13 cellular contexts compared by ENCODE assay signal in genomic region chr11:73384531-73384870, GRCh38. TPM values are rescaled to one million over a fixed set of nuclear protein-coding genes. Genes with fewer than 3 reads are reported as not detected.
A peak's percentile ranks its signal among the peaks of the same experiment; 100 is the strongest.
DNase-seq lines count a peak whose midpoint lies in the region; ATAC-seq and TF ChIP-seq lines count a peak whose summit lies in the region.
"Had no signal": no experiment of that assay in that cellular context is flagged by ENCODE, and none has a peak within 500 bp of the region (broad histone marks: within the 10 kb centered on the region; RNA-seq: fewer than 3 reads in every experiment).

No MANE protein-coding gene starts in this region.

- H3K36me3 Mint-ChIP-seq in activated T-cell treated with anti-CD3 and anti-CD28 coated beads, Interleukin-2, amount 50 U/mL, for 72 hours (ENCODE audit: insufficient read depth in 2 of 2), result no peaks in the 10 kb centered on the region
- peaks cover 11% of the 10 kb centered on the region for H3K36me3 Mint-ChIP-seq in activated T-helper 17 cell treated with anti-CD3 and anti-CD28 coated beads, Interleukin-2, amount 50 U/mL, for 72 hours (ENCODE audit: low read depth)

- no peak overlapping the region for H2BK5ac ChIP-seq in mesenchymal stem cell (ENCODE audit: low read depth, low read length, poor library complexity, severe bottlenecking)

- no peak for TF ChIP-seq POLR2A in transverse colon (IDR thresholded peaks at IDR 0.05)

- peak overlapping the region; percentile 5 for H4K91ac ChIP-seq in mesenchymal stem cell (ENCODE audit: low read length)

- H3K9me3 ChIP-seq in mesenchymal stem cell (ENCODE audit: control insufficient read depth, low read length) (no peaks in the 10 kb centered on the region), transverse colon (no peaks in the 10 kb centered on the region)

- no peak for TF ChIP-seq CTCF in transverse colon (IDR thresholded peaks at IDR 0.05)

- H2AFZ ChIP-seq in mesenchymal stem cell (ENCODE audit: low read depth, low read length), result no peak overlapping the region

- H3K36me3 ChIP-seq in mesenchymal stem cell (ENCODE audit: control insufficient read depth in 1 of 2, insufficient read depth in 2 of 2, low read depth in 1 of 2, low read length in 2 of 2) (peaks cover 0 to 10% of the 10 kb centered on the region in 2 experiments), transverse colon (no peaks in the 10 kb centered on the region)

- peaks cover 59% of the 10 kb centered on the region for H3K4me1 Mint-ChIP-seq in activated T-cell treated with anti-CD3 and anti-CD28 coated beads, Interleukin-2, amount 50 U/mL, for 72 hours (ENCODE audit: low read depth)
- peaks cover 25% of the 10 kb centered on the region for H3K4me1 Mint-ChIP-seq in activated T-helper 17 cell treated with anti-CD3 and anti-CD28 coated beads, Interleukin-2, amount 50 U/mL, for 72 hours

- intact Hi-C loops in transverse colon (cut with DNase I; ENCODE audit: low total_unique reads), result no loop called here

- ATAC-seq in activated T-cell treated with anti-CD3 and anti-CD28 coated beads, Interleukin-2, amount 50 U/mL, for 72 hours (replicated peaks in 1 of 2), result peak in 1 of 2 donors; percentile 6
- peak; percentile 1 for ATAC-seq in activated T-helper 17 cell treated with anti-CD3 and anti-CD28 coated beads, Interleukin-2, amount 50 U/mL, for 72 hours (replicated peaks)
- ATAC-seq in left lobe of liver (no peak), HG02623 (IDR thresholded peaks at IDR 0.05; ENCODE audit: unreplicated experiment) (no peak)
- ATAC-seq: Panc1 had no signal

- H3K23ac ChIP-seq in mesenchymal stem cell (ENCODE audit: low read length in 2 of 2), result no peak overlapping the region

- no peak overlapping the region for H3K4me2 ChIP-seq in mesenchymal stem cell (ENCODE audit: low read length, poor library complexity, severe bottlenecking)

- no peaks in the 10 kb centered on the region for H3K27me3 ChIP-seq in mesenchymal stem cell (ENCODE audit: control insufficient read depth in 1 of 2, insufficient read depth in 1 of 2, low read length in 2 of 2)
- H3K27me3 ChIP-seq in transverse colon, result no peaks in the 10 kb centered on the region

- no peak for TF ChIP-seq EP300 in transverse colon (IDR thresholded peaks at IDR 0.05; ENCODE audit: low read depth)

- peak overlapping the region; percentile 25 to 48 for H3K18ac ChIP-seq in mesenchymal stem cell (ENCODE audit: low read depth in 1 of 2, low read length in 2 of 2)

- H3K14ac ChIP-seq in mesenchymal stem cell (ENCODE audit: low read length in 2 of 2), result no peak overlapping the region

- H3K27me3 Mint-ChIP-seq in activated T-cell treated with anti-CD3 and anti-CD28 coated beads, Interleukin-2, amount 50 U/mL, for 72 hours (ENCODE audit: low read depth), result no peaks in the 10 kb centered on the region
- H3K27me3 Mint-ChIP-seq in activated T-helper 17 cell treated with anti-CD3 and anti-CD28 coated beads, Interleukin-2, amount 50 U/mL, for 72 hours, result no peaks in the 10 kb centered on the region

- no peak overlapping the region for H2AK5ac ChIP-seq in mesenchymal stem cell (ENCODE audit: low read length, severe bottlenecking)

- no peak overlapping the region for H3K9ac ChIP-seq in mesenchymal stem cell (ENCODE audit: low read length)

- H3K9me3 Mint-ChIP-seq in activated T-cell treated with anti-CD3 and anti-CD28 coated beads, Interleukin-2, amount 50 U/mL, for 72 hours, result no peaks in the 10 kb centered on the region
- no peaks in the 10 kb centered on the region for H3K9me3 Mint-ChIP-seq in activated T-helper 17 cell treated with anti-CD3 and anti-CD28 coated beads, Interleukin-2, amount 50 U/mL, for 72 hours
- H3K9me3 Mint-ChIP-seq: endodermal cell, H9 had no signal

- H2BK15ac ChIP-seq in mesenchymal stem cell (ENCODE audit: low read depth, poor library complexity, severe bottlenecking), result peak overlapping the region; percentile 73

- H3K4me1 ChIP-seq in mesenchymal stem cell (ENCODE audit: control insufficient read depth, insufficient read depth, low read depth, low read length) (peaks cover 60% of the 10 kb centered on the region), transverse colon (peaks cover 7 to 47% (median 17%) of the 10 kb centered on the region in 4 donors)

- 87% methylated on average over 3 of the region's 4 CpGs for WGBS in mesenchymal stem cell
- 86% methylated on average over 4 of the region's 4 CpGs; no CpG with 5 or more reads in 1 of the 2 donors for WGBS in transverse colon (ENCODE audit: low coverage in 1 of 2), 2 donors

- peaks cover 53% of the 10 kb centered on the region for H3K79me1 ChIP-seq in mesenchymal stem cell (replicated peaks; ENCODE audit: low read length, poor library complexity, severe bottlenecking)

- peak overlapping the region; percentile 59 for H4K8ac ChIP-seq in mesenchymal stem cell (ENCODE audit: low read length)

- peak overlapping the region; percentile 31 to 62 for H3K4me3 Mint-ChIP-seq in activated T-cell treated with anti-CD3 and anti-CD28 coated beads, Interleukin-2, amount 50 U/mL, for 72 hours
- H3K4me3 Mint-ChIP-seq in activated T-helper 17 cell treated with anti-CD3 and anti-CD28 coated beads, Interleukin-2, amount 50 U/mL, for 72 hours, result peak overlapping the region; percentile 62
- H3K4me3 Mint-ChIP-seq: endodermal cell, H9 had no signal

- in situ Hi-C loops in transverse colon (cut with MboI; ENCODE audit: low pct_ligation_motif_present in 1 of 4, low pct_unique_long_range_greater_than_20kb in 1 of 4, low sequenced_read_pairs in 3 of 4), result no loop called here

- no peak overlapping the region for H3K27ac ChIP-seq in mesenchymal stem cell (ENCODE audit: low read length, poor library complexity, severe bottlenecking)
- peak overlapping the region; percentile 47 to 66 (median 57) for H3K27ac ChIP-seq in transverse colon

- H2BK12ac ChIP-seq in mesenchymal stem cell (ENCODE audit: low read length in 2 of 2), result peak overlapping the region in 1 of 2 experiments; percentile 85

- H3K4me3 ChIP-seq in mesenchymal stem cell (ENCODE audit: insufficient read depth in 1 of 2, low read depth in 1 of 2, low read length in 2 of 2) (no peak overlapping the region), transverse colon (no peak overlapping the region)

- peak overlapping the region; percentile 66 for H2BK120ac ChIP-seq in mesenchymal stem cell (ENCODE audit: low read depth, low read length)

- DNase-seq in activated T-cell treated with anti-CD3 and anti-CD28 coated beads, Interleukin-2, amount 50 U/mL, for 72 hours, result no peak
- no peak for DNase-seq in activated T-cell treated with anti-CD3 and anti-CD28 coated beads, Interleukin-2, amount 50 U/mL, for 1 hour
- DNase-seq in mesenchymal stem cell (no peak), transverse colon (no peak), left lobe of liver (ENCODE audit: low spot score) (no peak), NOMO-1 (lab: John Stamatoyannopoulos, UW; ENCODE audit: unreplicated experiment in 2 of 2) (no peak)
- DNase-seq: endodermal cell, H9, NCI-H2171, small intestine had no signal

- peak overlapping the region; percentile 27 for H3K27ac Mint-ChIP-seq in activated T-cell treated with anti-CD3 and anti-CD28 coated beads, Interleukin-2, amount 50 U/mL, for 72 hours
- H3K27ac Mint-ChIP-seq in activated T-helper 17 cell treated with anti-CD3 and anti-CD28 coated beads, Interleukin-2, amount 50 U/mL, for 72 hours, result peak overlapping the region; percentile 85

- H3K4ac ChIP-seq in mesenchymal stem cell (ENCODE audit: low read depth in 1 of 2, low read length in 2 of 2), result peak overlapping the region in 1 of 2 experiments; percentile 26

RNA-seq across cellular contexts. Expression of gene RELT, which starts 8.3 kb away (rescaled TPM):
- 10 to 100 TPM; 17.3 to 19.6 TPM for total RNA-seq in activated T-cell treated with anti-CD3 and anti-CD28 coated beads, Interleukin-2, amount 50 U/mL, for 72 hours
- total RNA-seq in activated T-helper 17 cell treated with anti-CD3 and anti-CD28 coated beads, Interleukin-2, amount 50 U/mL, for 72 hours, result 10 to 100 TPM; 31.2 to 39.9 TPM
- polyA plus RNA-seq in mesenchymal stem cell (2013, experiment 1 of 2), result 2.6 TPM
- polyA plus RNA-seq in mesenchymal stem cell (2013, experiment 2 of 2), result 3.0 TPM
- total RNA-seq in transverse colon (10 to 100 TPM in 1 of 4 donors, 1 to 10 TPM in 3; 2.0 to 10.1 (median 6.1) TPM), left lobe of liver (1.4 TPM)
